Comparison of ENCODE assay signal across 19 cellular contexts in the genomic region with DNA sequence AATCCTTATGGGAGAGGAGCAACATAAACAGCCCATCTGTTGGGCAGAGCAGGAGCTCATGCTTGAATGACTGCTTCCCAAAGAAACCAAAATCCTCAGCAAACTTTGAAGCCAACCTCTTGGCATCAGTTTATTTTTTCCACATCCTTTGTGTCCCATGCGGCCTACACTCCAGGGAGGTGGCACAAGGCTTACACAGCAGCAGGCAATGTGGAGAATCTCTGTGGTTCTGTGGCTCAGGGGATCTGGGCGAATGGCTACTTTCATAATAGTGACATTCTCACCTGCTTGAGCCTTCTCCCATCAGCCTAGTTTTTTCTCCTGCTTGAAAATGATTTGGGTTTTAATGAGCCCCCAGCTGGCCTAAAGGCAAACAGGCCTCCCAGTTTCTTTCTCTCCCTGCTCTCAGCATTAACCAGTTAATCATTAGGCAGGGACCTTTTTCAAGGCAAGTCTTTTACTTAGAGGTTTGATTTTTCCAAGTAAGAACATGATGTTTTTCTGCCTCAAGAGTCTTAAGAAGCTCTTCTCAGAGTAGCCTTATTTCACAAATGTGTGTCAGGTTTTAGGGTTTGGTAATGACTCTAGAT.
"Had no signal": no experiment of that assay in that cellular context is flagged by ENCODE, and none has a peak within 500 bp of the region (broad histone marks: within the 10 kb centered on the region; RNA-seq: fewer than 3 reads in every experiment).

No MANE protein-coding gene starts in this region.

- H3K36me3 Mint-ChIP-seq: activated naive CD8-positive, alpha-beta T cell treated with anti-CD3 and anti-CD28 coated beads, Interleukin-2, amount 10 ng/mL, durations not matched to agents 7 days and 5 days had no signal

- H3K9me3 Mint-ChIP-seq: activated T-helper 2 cell treated with anti-CD3 and anti-CD28 coated beads, Interferon-gamma antibody, Interleukin-2, Interleukin-4, amounts not matched to agents 10 μg/mL and 5 μg/mL and 100 μg/mL, durations not matched to agents 14 hours and 24 hours and 36 hours had no signal

- ATAC-seq: activated T-cell treated with anti-CD3 and anti-CD28 coated beads, Interleukin-2, amount 50 U/mL, for 4 hours; heart right ventricle; left ventricle myocardium superior; stimulated activated naive CD8-positive, alpha-beta T cell treated with anti-CD3 and anti-CD28 coated beads, Interleukin-15, Interleukin-2, amounts not matched to agents 100 U/mL and 50 U/mL, for 24 hours had no signal

- H3K27ac Mint-ChIP-seq: activated naive CD8-positive, alpha-beta T cell treated with anti-CD3 and anti-CD28 coated beads, Interleukin-2, amount 10 ng/mL, durations not matched to agents 7 days and 5 days; activated T-helper 2 cell treated with anti-CD3 and anti-CD28 coated beads, Interferon-gamma antibody, Interleukin-2, Interleukin-4, amounts not matched to agents 10 μg/mL and 5 μg/mL and 100 μg/mL, durations not matched to agents 14 hours and 24 hours and 36 hours had no signal

- H3K4me3 Mint-ChIP-seq: activated naive CD8-positive, alpha-beta T cell treated with anti-CD3 and anti-CD28 coated beads, Interleukin-2, amount 10 ng/mL, durations not matched to agents 7 days and 5 days; activated T-cell treated with anti-CD3 and anti-CD28 coated beads, Interleukin-2, amount 50 U/mL, for 4 hours had no signal

- H3K4me1 ChIP-seq: heart right ventricle, right atrium auricular region, tibial artery had no signal

- DNase-seq: activated CD8-positive, alpha-beta memory T cell treated with anti-CD3 and anti-CD28 coated beads, Interleukin-2, amount 50 U/mL, for 48 hours; activated naive CD4-positive, alpha-beta T cell; activated naive CD8-positive, alpha-beta T cell treated with anti-CD3 and anti-CD28 coated beads, Interleukin-2, amount 10 ng/mL, durations not matched to agents 7 days and 5 days; activated T-cell treated with anti-CD3 and anti-CD28 coated beads, Interleukin-2, amount 50 U/mL, for 4 hours; amniotic stem cell; foreskin fibroblast; heart right ventricle; islet precursor cell; left ventricle myocardium superior; mammary epithelial cell; posterior cingulate gyrus; stimulated activated CD4-positive, alpha-beta T cell treated with anti-CD3 and anti-CD28 coated beads, Interleukin-12 subunit alpha, Interleukin-12 subunit beta, amount 100 ng/mL, for 4 hours; stimulated activated CD4-positive, alpha-beta T cell treated with anti-CD3 and anti-CD28 coated beads, Interleukin-4, amount 100 ng/mL, for 4 hours; stimulated activated naive CD8-positive, alpha-beta T cell treated with anti-CD3 and anti-CD28 coated beads, Interleukin-15, Interleukin-2, amounts not matched to agents 100 U/mL and 50 U/mL, for 24 hours; substantia nigra; T-helper 9 cell; tibial artery had no signal

- H3K9me3 ChIP-seq: heart right ventricle, right atrium auricular region, tibial artery had no signal

- H3K4me3 ChIP-seq: heart right ventricle, right atrium auricular region, tibial artery had no signal

- H3K27ac ChIP-seq: heart right ventricle, right atrium auricular region, tibial artery had no signal

- H3K36me3 ChIP-seq: heart right ventricle, right atrium auricular region, tibial artery had no signal

- H3K4me1 Mint-ChIP-seq: activated naive CD8-positive, alpha-beta T cell treated with anti-CD3 and anti-CD28 coated beads, Interleukin-2, amount 10 ng/mL, durations not matched to agents 7 days and 5 days had no signal

- H3K27me3 ChIP-seq: right atrium auricular region, tibial artery had no signal
